ENCODE assay signal across 13 cellular contexts in genomic region chr14:102500724-102501123, GRCh38. TPM values are rescaled to one million over a fixed set of nuclear protein-coding genes. Genes with fewer than 3 reads are reported as not detected.
A peak's percentile ranks its signal among the peaks of the same experiment; 100 is the strongest.
DNase-seq lines count a peak whose midpoint lies in the region; ATAC-seq and TF ChIP-seq lines count a peak whose summit lies in the region.
"Had no signal": no experiment of that assay in that cellular context is flagged by ENCODE, and none has a peak within 500 bp of the region (broad histone marks: within the 10 kb centered on the region; RNA-seq: fewer than 3 reads in every experiment).

No MANE protein-coding gene starts in this region.

- H3K9me3 Mint-ChIP-seq in MCF 10A (ENCODE audit: unreplicated experiment) (no peaks in the 10 kb centered on the region), Calu3 (ENCODE audit: low read depth, unreplicated experiment) (no peaks in the 10 kb centered on the region)
- H3K9me3 Mint-ChIP-seq in naive thymus-derived CD8-positive, alpha-beta T cell, result no peaks in the 10 kb centered on the region
- H3K9me3 Mint-ChIP-seq: IgD-negative memory B cell had no signal

- DNase-seq in breast epithelium (ENCODE audit: low spot score in 2 of 2) (no peak), MCF 10A (ENCODE audit: unreplicated experiment) (no peak), coronary artery (ENCODE audit: low spot score) (no peak), upper lobe of right lung (no peak), Calu3 (no peak)
- DNase-seq in naive thymus-derived CD8-positive, alpha-beta T cell, result no peak
- no peak for DNase-seq in activated effector memory CD4-positive, alpha-beta T cell treated with Interleukin-2 at 50 U/mL for 16 hours
- DNase-seq: effector CD4-positive, alpha-beta T cell; hippocampal formation; NCI-H2171 had no signal

- intact Hi-C loops in breast epithelium (cut with DNase I; ENCODE audit: low total_unique reads) (no loop called here), MCF 10A (cut with micrococcal nuclease) (no loop called here), upper lobe of right lung (cut with DNase I) (no loop called here), Calu3 (cut with micrococcal nuclease; ENCODE audit: unreplicated experiment) (no loop called here)

- H3K27ac ChIP-seq in breast epithelium (peak overlapping the region; percentile 70 to 81), coronary artery (peak overlapping the region; percentile 25 to 81), upper lobe of right lung (peak overlapping the region; percentile 75)

- peak in 1 of 2 donors; percentile 38 for ATAC-seq in naive thymus-derived CD8-positive, alpha-beta T cell
- ATAC-seq in upper lobe of right lung (no peak), HG03095 (IDR thresholded peaks at IDR 0.05; ENCODE audit: unreplicated experiment) (no peak)
- ATAC-seq: Panc1 had no signal

- POLR2A ChIA-PET in MCF 10A (lab: Yijun Ruan, JAX), result no interaction called here
- POLR2A ChIA-PET in naive thymus-derived CD8-positive, alpha-beta T cell (lab: Charles Lee), result no interaction called here

- no peak for TF ChIP-seq CTCF in breast epithelium (IDR thresholded peaks at IDR 0.05)
- TF ChIP-seq CTCF in MCF 10A (IDR thresholded peaks at IDR 0.05; ENCODE audit: unreplicated experiment), result no peak
- no peak for TF ChIP-seq CTCF in coronary artery (IDR thresholded peaks at IDR 0.05)
- no peak for TF ChIP-seq CTCF in upper lobe of right lung (IDR thresholded peaks at IDR 0.05)
- no peak for TF ChIP-seq CTCF in Calu3 (IDR thresholded peaks at IDR 0.05; ENCODE audit: unreplicated experiment)

- H3K27me3 Mint-ChIP-seq in MCF 10A (ENCODE audit: insufficient read depth, unreplicated experiment), result no peaks in the 10 kb centered on the region
- no peaks in the 10 kb centered on the region for H3K27me3 Mint-ChIP-seq in naive thymus-derived CD8-positive, alpha-beta T cell
- H3K27me3 Mint-ChIP-seq in Calu3 (ENCODE audit: unreplicated experiment), result no peaks in the 10 kb centered on the region
- H3K27me3 Mint-ChIP-seq: IgD-negative memory B cell had no signal

- H3K27me3 ChIP-seq in breast epithelium, result no peaks in the 10 kb centered on the region
- H3K27me3 ChIP-seq in upper lobe of right lung, result no peaks in the 10 kb centered on the region

- no peaks in the 10 kb centered on the region for H3K36me3 ChIP-seq in breast epithelium
- peaks cover 9% of the 10 kb centered on the region for H3K36me3 ChIP-seq in upper lobe of right lung

- TF ChIP-seq POLR2A in breast epithelium (IDR thresholded peaks at IDR 0.05), result no peak

- H3K4me1 ChIP-seq in breast epithelium (no peaks in the 10 kb centered on the region), upper lobe of right lung (peaks cover 14% of the 10 kb centered on the region)

- no peaks in the 10 kb centered on the region for H3K9me3 ChIP-seq in breast epithelium
- H3K9me3 ChIP-seq in upper lobe of right lung, result no peaks in the 10 kb centered on the region

- H3K36me3 Mint-ChIP-seq in MCF 10A (ENCODE audit: insufficient read depth, unreplicated experiment), result peaks cover 19% of the 10 kb centered on the region
- peaks cover 0 to 11% (median 0%) of the 10 kb centered on the region in 3 donors for H3K36me3 Mint-ChIP-seq in naive thymus-derived CD8-positive, alpha-beta T cell
- peaks cover 11% of the 10 kb centered on the region for H3K36me3 Mint-ChIP-seq in Calu3 (ENCODE audit: insufficient read depth, unreplicated experiment)

- no peak overlapping the region for H3K4me3 ChIP-seq in breast epithelium
- H3K4me3 ChIP-seq in coronary artery, result no peak overlapping the region
- no peak overlapping the region for H3K4me3 ChIP-seq in upper lobe of right lung

- BruUV-seq in MCF 10A (replicated peaks; lab: Mats Ljungman, UMichigan) (no TSS peak), Calu3 (replicated peaks; lab: Mats Ljungman, UMichigan) (no TSS peak)

- H3K27ac Mint-ChIP-seq in MCF 10A (ENCODE audit: low read depth, unreplicated experiment) (no peak overlapping the region), Calu3 (ENCODE audit: unreplicated experiment) (no peak overlapping the region)
- peak overlapping the region in 7 of 10 donors; percentile 26 to 81 (median 56) for H3K27ac Mint-ChIP-seq in naive thymus-derived CD8-positive, alpha-beta T cell

- no peak overlapping the region for H3K4me3 Mint-ChIP-seq in MCF 10A (ENCODE audit: unreplicated experiment)
- H3K4me3 Mint-ChIP-seq in naive thymus-derived CD8-positive, alpha-beta T cell, result no peak overlapping the region
- H3K4me3 Mint-ChIP-seq in Calu3 (ENCODE audit: low read depth, unreplicated experiment), result no peak overlapping the region
- H3K4me3 Mint-ChIP-seq: IgD-negative memory B cell had no signal

- H3K4me1 Mint-ChIP-seq in MCF 10A (ENCODE audit: insufficient read depth, unreplicated experiment), result no peaks in the 10 kb centered on the region
- H3K4me1 Mint-ChIP-seq in naive thymus-derived CD8-positive, alpha-beta T cell, result peaks cover 0 to 10% (median 5%) of the 10 kb centered on the region in 4 donors
- H3K4me1 Mint-ChIP-seq in Calu3 (ENCODE audit: low read depth, unreplicated experiment), result no peaks in the 10 kb centered on the region
- H3K4me1 Mint-ChIP-seq: IgD-negative memory B cell had no signal

- CTCF ChIA-PET in MCF 10A (lab: Yijun Ruan, JAX), result interaction anchor here (2.2 kb wide), 1 partner anchor 63 kb away, joined by 7 read pairs; no protein-coding TSS in a partner anchor
- CTCF ChIA-PET in Calu3 (lab: Charles Lee), result no interaction called here

RNA-seq across cellular contexts. Expression of gene ANKRD9, which starts 8.9 kb away (rescaled TPM):
- total RNA-seq in breast epithelium (10 to 100 TPM; 10.4 to 24.9 (median 22.8) TPM), MCF 10A (2022) (8.4 and 10.2 TPM in 2 replicates), upper lobe of right lung (22.4 TPM), Calu3 (2022) (23.3 and 23.8 TPM in 2 replicates)
- total RNA-seq in naive thymus-derived CD8-positive, alpha-beta T cell, result 1 to 10 TPM; 1.3 to 1.6 TPM
- polyA plus RNA-seq in naive thymus-derived CD8-positive, alpha-beta T cell, result under 1 TPM; 0.15 to 0.43 (median 0.28) TPM

Comparison
In these comparisons a context has a peak if more than half of its experiments do, and no peak if none do; other contexts are left out.
1. H3K27ac Mint-ChIP-seq: peak in naive thymus-derived CD8-positive, alpha-beta T cell (7 of 10); none in MCF 10A (single experiment) and Calu3 (single experiment).
2. Peak in every context shown above with its lines, with median percentiles within 50 percentile points of each other: H3K27ac ChIP-seq.